Comparison of ENCODE assay signal across 21 cellular contexts in the genomic region with DNA sequence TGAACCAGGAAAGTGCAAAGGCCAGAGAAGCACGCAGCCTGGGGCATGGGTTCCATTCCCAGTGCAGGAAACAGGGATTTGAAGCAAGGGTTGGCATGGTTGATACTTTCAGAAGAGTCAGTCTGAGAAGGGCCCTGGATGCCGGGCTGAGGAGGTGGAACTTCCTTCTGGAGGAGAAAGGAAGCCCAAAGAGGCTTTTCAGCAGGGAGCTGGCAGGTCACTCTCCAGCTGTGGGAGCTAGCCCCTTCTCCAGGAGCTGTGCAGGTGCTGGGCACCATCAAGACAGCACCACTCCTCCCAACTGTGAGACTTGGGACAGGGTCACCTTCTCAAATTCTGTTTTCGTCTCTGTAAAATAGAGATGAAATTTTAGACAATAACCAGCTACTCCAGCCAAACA.
"Had no signal": no experiment of that assay in that cellular context is flagged by ENCODE, and none has a peak within 500 bp of the region (broad histone marks: within the 10 kb centered on the region; RNA-seq: fewer than 3 reads in every experiment).

No MANE protein-coding gene starts in this region.

- H3K36me3 Mint-ChIP-seq: mesothelial cell of epicardium had no signal

- H3K4me3 Mint-ChIP-seq: mesothelial cell of epicardium had no signal

- H3K4me1 Mint-ChIP-seq: mesothelial cell of epicardium, naive B cell had no signal

- ATAC-seq: esophagus mucosa, foreskin keratinocyte, gastroesophageal sphincter, heart left ventricle, left cardiac atrium, left lung, left ventricle myocardium superior, lower lobe of right lung, mucosa of descending colon had no signal

- H3K27me3 Mint-ChIP-seq: naive B cell had no signal

- H3K9me3 ChIP-seq: lower lobe of right lung had no signal

- H3K27ac Mint-ChIP-seq: mesothelial cell of epicardium, naive B cell had no signal

- DNase-seq: dermis blood vessel endothelial cell; dorsolateral prefrontal cortex; effector CD4-positive, alpha-beta T cell; effector memory CD4-positive, alpha-beta T cell; erythroblast; foreskin keratinocyte; heart left ventricle; hypothalamus; left cardiac atrium; left lung; left ventricle myocardium superior; lower lobe of right lung; mesenchymal stem cell; mucosa of descending colon; naive B cell had no signal

- H3K27me3 ChIP-seq: foreskin keratinocyte, gastroesophageal sphincter, hepatocyte, left lung had no signal

- H3K4me1 ChIP-seq: foreskin keratinocyte, gastroesophageal sphincter, heart left ventricle, left lung, lower lobe of right lung had no signal

- H3K27ac ChIP-seq: coronary artery, dorsolateral prefrontal cortex, epithelial cell of prostate, foreskin keratinocyte, gastroesophageal sphincter, heart left ventricle, hepatocyte, left lung, lower lobe of right lung had no signal

- H3K4me3 ChIP-seq: coronary artery, dorsolateral prefrontal cortex, gastroesophageal sphincter, heart left ventricle, hepatocyte, left lung, lower lobe of right lung, mucosa of descending colon had no signal

- H3K36me3 ChIP-seq: gastroesophageal sphincter, heart left ventricle, left lung, lower lobe of right lung had no signal
